In the genomic region with DNA sequence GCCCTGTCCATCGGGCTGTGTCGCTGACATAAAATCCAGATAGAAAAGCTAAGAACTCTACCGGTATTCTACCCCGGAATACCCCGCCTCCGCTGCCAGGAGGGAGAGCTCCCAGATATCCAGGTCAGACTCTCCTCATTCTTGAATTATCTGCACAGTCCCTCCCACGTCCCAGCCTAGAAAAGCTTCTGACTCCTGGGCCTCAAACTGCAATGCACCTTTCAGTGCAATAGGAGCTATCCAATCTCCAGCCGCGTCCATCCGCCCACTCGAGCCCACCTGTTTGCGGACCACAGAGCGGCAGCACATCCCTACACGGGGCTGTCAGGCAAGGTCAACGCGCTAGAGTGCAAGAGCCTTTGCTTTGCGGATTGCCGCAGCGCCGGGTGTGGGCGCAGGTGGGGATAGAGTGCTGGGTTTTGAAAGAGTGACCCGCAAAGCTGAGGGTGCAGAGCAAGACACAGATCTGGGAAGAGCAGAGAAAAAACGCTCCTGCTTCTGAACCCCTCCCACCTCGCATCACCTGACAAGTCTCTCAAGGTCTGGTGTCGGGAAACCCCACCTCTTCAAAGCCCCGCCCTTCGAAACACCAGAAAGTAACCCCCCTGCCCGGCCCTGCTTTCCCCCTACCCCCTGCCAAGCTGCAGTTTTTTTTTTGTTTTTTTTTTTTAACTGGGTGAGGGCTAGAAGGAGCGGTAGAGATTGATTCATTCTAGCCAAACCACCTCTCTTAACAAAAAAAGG, we compare ENCODE assay signal across 8 cellular contexts. TPM values are rescaled to one million over a fixed set of nuclear protein-coding genes. Genes with fewer than 3 reads are reported as not detected.
DNase-seq lines count a peak whose midpoint lies in the region; TF ChIP-seq lines count a peak whose summit lies in the region.

No MANE protein-coding gene starts in this region.

- H3K9me3 ChIP-seq in Karpas-422 (ENCODE audit: low read length), result no peaks in the 10 kb centered on the region

- peak; percentile 91 for DNase-seq in GM13976 (ENCODE audit: low spot score)
- DNase-seq in Karpas-422, result peak; percentile 89
- peak; percentile 96 for DNase-seq in RPMI8226
- DNase-seq in activated effector memory CD4-positive, alpha-beta T cell treated with anti-CD3 and anti-CD28 coated beads, Interleukin-2, amount 50 U/mL, for 16 hours, result peak; percentile 93
- DNase-seq in fibroblast of villous mesenchyme (ENCODE audit: low read depth), result peak; percentile 75
- no peak for DNase-seq in neural crest cell (ENCODE audit: low read depth, low spot score)
- DNase-seq in superior temporal gyrus (ENCODE audit: extremely low spot score), result peak; percentile 64
- DNase-seq in foreskin melanocyte, result no peak

- peaks cover 40% of the 10 kb centered on the region for H3K4me1 Mint-ChIP-seq in neural crest cell

- peak overlapping the region; percentile 94 for H3K9ac ChIP-seq in Karpas-422 (ENCODE audit: low read length)

- no peaks in the 10 kb centered on the region for H3K36me3 Mint-ChIP-seq in neural crest cell (ENCODE audit: low read depth)

- peaks cover 11% of the 10 kb centered on the region; the same call in 1 of the 2 replicates for H4K20me1 ChIP-seq in Karpas-422 (ENCODE audit: insufficient read depth, low read depth, low read length)

- peaks cover 29% of the 10 kb centered on the region for H3K27me3 Mint-ChIP-seq in neural crest cell (ENCODE audit: low read depth)

- peaks cover 31% of the 10 kb centered on the region for H3K4me1 ChIP-seq in Karpas-422 (ENCODE audit: low read length)

- H3K4me2 ChIP-seq in Karpas-422 (ENCODE audit: low read depth, low read length, poor library complexity, severe bottlenecking), result peak overlapping the region; percentile 97

- no peaks in the 10 kb centered on the region for H3K9me3 Mint-ChIP-seq in neural crest cell

- no peak overlapping the region for H2AFZ ChIP-seq in Karpas-422 (ENCODE audit: low read length)

- H3K36me3 ChIP-seq in Karpas-422 (ENCODE audit: insufficient read depth, low read length), result peaks cover 7% of the 10 kb centered on the region; the same call in 1 of the 2 replicates

- H3K27ac ChIP-seq in Karpas-422 (ENCODE audit: low read length), result peak overlapping the region; percentile 86

- no peaks in the 10 kb centered on the region for H3K27me3 ChIP-seq in Karpas-422 (ENCODE audit: low read length)

- H3K79me2 ChIP-seq in Karpas-422 (ENCODE audit: low read length), result peaks cover 54% of the 10 kb centered on the region

- H3K9me2 ChIP-seq in Karpas-422 (replicated peaks; ENCODE audit: insufficient read depth, low read length), result no peaks in the 10 kb centered on the region

- H3K27ac Mint-ChIP-seq in neural crest cell (ENCODE audit: unreplicated experiment), result no peak overlapping the region

- H3K4me3 Mint-ChIP-seq in neural crest cell, result peak overlapping the region; percentile 95

- TF ChIP-seq CTCF in GM13976 (IDR thresholded peaks at IDR 0.05; ENCODE audit: borderline replicate concordance, control extremely low read depth, extremely low read depth, insufficient read depth, missing control alignments), result no peak
- TF ChIP-seq CTCF in fibroblast of villous mesenchyme (IDR thresholded peaks at IDR 0.05; ENCODE audit: insufficient read depth, low read depth, low read length), result no peak
- TF ChIP-seq CTCF in neural crest cell (conservative IDR thresholded peaks at IDR 0.05), result no peak

- H3K4me3 ChIP-seq in Karpas-422 (ENCODE audit: low read length) (peak overlapping the region; percentile 96), fibroblast of villous mesenchyme (ENCODE audit: low read depth, low read length) (peak overlapping the region; percentile 75)

- in situ Hi-C loops in GM13976 (cut with MboI; ENCODE audit: low sequenced_read_pairs, unreplicated experiment), result no loop called here

RNA-seq across cellular contexts. Expression of gene TAPBP, which starts 1.3 kb away (rescaled TPM):
- 102 and 188 TPM in 2 replicates for total RNA-seq in Karpas-422 (2014; rRNA removed; shearing (Covaris generic); ENCODE audit: low replicate concordance)
- total RNA-seq in fibroblast of villous mesenchyme (125 and 132 TPM in 2 replicates), neural crest cell (15.4 and 16.2 TPM in 2 replicates)

RNA-seq across cellular contexts. Expression of gene ZBTB22, which starts 5.0 kb away (rescaled TPM):
- total RNA-seq in Karpas-422 (2014; rRNA removed; shearing (Covaris generic); ENCODE audit: low replicate concordance), result 4.9 and 11.8 TPM in 2 replicates
- total RNA-seq in fibroblast of villous mesenchyme (14.8 and 16.0 TPM in 2 replicates), neural crest cell (23.0 and 23.4 TPM in 2 replicates)

RNA-seq across cellular contexts. Expression of gene DAXX, which starts 10.2 kb away (rescaled TPM):
- total RNA-seq in Karpas-422 (2014; rRNA removed; shearing (Covaris generic); ENCODE audit: low replicate concordance), result 45.8 and 55.6 TPM in 2 replicates
- 39.6 and 58.7 TPM in 2 replicates for total RNA-seq in fibroblast of villous mesenchyme
- 85.0 and 88.2 TPM in 2 replicates for total RNA-seq in neural crest cell

RNA-seq across cellular contexts. Expression of gene RGL2, which starts 13.8 kb away (rescaled TPM):
- total RNA-seq in Karpas-422 (2014; rRNA removed; shearing (Covaris generic); ENCODE audit: low replicate concordance), result 35.1 and 47.2 TPM in 2 replicates
- total RNA-seq in fibroblast of villous mesenchyme (13.0 and 23.2 TPM in 2 replicates), neural crest cell (51.9 and 56.0 TPM in 2 replicates)

RNA-seq across cellular contexts. Expression of gene PFDN6, which starts 23.1 kb away (rescaled TPM):
- total RNA-seq in Karpas-422 (2014; rRNA removed; shearing (Covaris generic); ENCODE audit: low replicate concordance), result 66.7 and 126 TPM in 2 replicates
- total RNA-seq in fibroblast of villous mesenchyme, result 26.4 and 34.5 TPM in 2 replicates
- total RNA-seq in neural crest cell, result 54.9 and 61.4 TPM in 2 replicates

Comparison
In these comparisons a context has a peak if more than half of its experiments do, and no peak if none do; other contexts are left out.
1. DNase-seq: peak in GM13976 (single experiment), Karpas-422 (single experiment), RPMI8226 (single experiment), activated effector memory CD4-positive, alpha-beta T cell treated with anti-CD3 and anti-CD28 coated beads, Interleukin-2, amount 50 U/mL, for 16 hours (single experiment), fibroblast of villous mesenchyme (single experiment) and superior temporal gyrus (single experiment); none in neural crest cell (single experiment) and foreskin melanocyte (single experiment).